1 cellular context compared by ENCODE assay signal in genomic region chr1:230124187-230125128, GRCh38.
TF ChIP-seq lines count a peak whose summit lies in the region.

No MANE protein-coding gene starts in this region.

TF ChIP-seq in SK-N-SH treated with all-trans-retinoic acid at 6 μM for 48 hours, 23 proteins besides CTCF, POLR2A, EP300 and RAD21 (continued from another document):
- TF ChIP-seq PATZ1 (CRISPR knock-in tag; IDR thresholded peaks at IDR 0.05; ENCODE audit: borderline replicate concordance) (no peak), ESRRG (CRISPR knock-in tag; IDR thresholded peaks at IDR 0.05) (no peak), ZNF8 (CRISPR knock-in tag; IDR thresholded peaks at IDR 0.05) (no peak), ZFP30 (CRISPR knock-in tag; IDR thresholded peaks at IDR 0.05) (no peak), ZNF565 (CRISPR knock-in tag; conservative IDR thresholded peaks at IDR 0.05; ENCODE audit: low read depth) (no peak), CSDC2 (CRISPR knock-in tag; IDR thresholded peaks at IDR 0.05) (no peak), SNAI2 (CRISPR knock-in tag; IDR thresholded peaks at IDR 0.05) (no peak), BACH2 (CRISPR knock-in tag; IDR thresholded peaks at IDR 0.05; ENCODE audit: borderline replicate concordance) (no peak), GLIS3 (CRISPR knock-in tag; IDR thresholded peaks at IDR 0.05) (no peak), ARNTL (CRISPR knock-in tag; IDR thresholded peaks at IDR 0.05; ENCODE audit: borderline replicate concordance, low read depth) (no peak), ZFP3 (CRISPR knock-in tag; IDR thresholded peaks at IDR 0.05) (no peak), OSR1 (CRISPR knock-in tag; IDR thresholded peaks at IDR 0.05) (no peak), PPARA (CRISPR knock-in tag; IDR thresholded peaks at IDR 0.05; ENCODE audit: borderline replicate concordance) (no peak), ZNF70 (CRISPR knock-in tag; IDR thresholded peaks at IDR 0.05) (no peak), TCF4 (CRISPR knock-in tag; IDR thresholded peaks at IDR 0.05; ENCODE audit: borderline replicate concordance) (no peak), ZC3H10 (CRISPR knock-in tag; IDR thresholded peaks at IDR 0.05) (no peak)
- TF ChIP-seq, protein P1, sequence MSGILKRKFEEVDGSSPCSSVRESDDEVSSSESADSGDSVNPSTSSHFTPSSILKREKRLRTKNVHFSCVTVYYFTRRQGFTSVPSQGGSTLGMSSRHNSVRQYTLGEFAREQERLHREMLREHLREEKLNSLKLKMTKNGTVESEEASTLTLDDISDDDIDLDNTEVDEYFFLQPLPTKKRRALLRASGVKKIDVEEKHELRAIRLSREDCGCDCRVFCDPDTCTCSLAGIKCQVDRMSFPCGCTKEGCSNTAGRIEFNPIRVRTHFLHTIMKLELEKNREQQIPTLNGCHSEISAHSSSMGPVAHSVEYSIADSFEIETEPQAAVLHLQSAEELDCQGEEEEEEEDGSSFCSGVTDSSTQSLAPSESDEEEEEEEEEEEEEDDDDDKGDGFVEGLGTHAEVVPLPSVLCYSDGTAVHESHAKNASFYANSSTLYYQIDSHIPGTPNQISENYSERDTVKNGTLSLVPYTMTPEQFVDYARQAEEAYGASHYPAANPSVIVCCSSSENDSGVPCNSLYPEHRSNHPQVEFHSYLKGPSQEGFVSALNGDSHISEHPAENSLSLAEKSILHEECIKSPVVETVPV (CRISPR knock-in tag; IDR thresholded peaks at IDR 0.05), result no peak
